ENCODE assay signal across 8 cellular contexts in the genomic region with DNA sequence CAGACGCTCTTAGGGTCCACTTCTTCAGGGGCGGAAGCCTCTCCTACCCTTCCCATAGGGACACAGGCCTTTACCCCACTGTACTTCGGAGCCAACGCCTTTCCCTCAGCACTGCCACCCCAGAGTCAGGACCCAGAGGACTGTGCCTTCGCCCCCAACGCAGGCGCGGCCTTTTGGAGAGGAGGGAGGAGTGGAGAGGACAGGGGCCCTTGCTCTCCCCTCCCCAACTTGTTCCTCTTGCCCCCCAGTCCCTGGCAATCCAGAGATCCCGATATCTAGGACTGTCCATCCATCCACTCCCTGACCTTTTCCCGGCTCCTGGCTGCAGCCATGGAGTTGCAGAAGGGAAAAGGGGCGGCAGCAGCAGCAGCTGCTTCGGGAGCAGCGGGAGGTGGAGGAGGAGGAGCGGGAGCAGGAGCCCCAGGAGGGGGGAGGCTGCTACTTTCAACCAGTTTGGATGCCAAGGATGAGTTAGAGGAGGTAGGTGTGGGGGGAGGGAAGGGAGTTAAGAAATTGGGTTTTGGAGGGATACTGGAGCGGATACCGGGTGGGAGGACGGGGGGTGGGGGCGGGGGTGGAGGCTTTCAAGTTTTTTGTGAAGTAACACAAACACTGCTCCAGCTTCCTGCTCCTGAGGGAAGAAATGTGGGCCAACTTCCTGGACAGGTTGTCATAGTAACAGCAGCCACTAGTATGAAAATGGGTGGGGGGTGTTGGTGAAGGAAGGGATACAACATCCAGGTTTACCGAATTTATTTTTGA. TPM values are rescaled to one million over a fixed set of nuclear protein-coding genes. Genes with fewer than 3 reads are reported as not detected.
A peak's percentile ranks its signal among the peaks of the same experiment; 100 is the strongest.
DNase-seq lines count a peak whose midpoint lies in the region; ATAC-seq and TF ChIP-seq lines count a peak whose summit lies in the region.

No MANE protein-coding gene starts in this region.

- H3K27me3 ChIP-seq in adrenal gland = no peaks in the 10 kb centered on the region
- no peaks in the 10 kb centered on the region for H3K27me3 ChIP-seq in right atrium auricular region

- H3K9me3 ChIP-seq in HEK293 (ENCODE audit: control insufficient read depth, insufficient read depth, low read depth, low read length) (no peaks in the 10 kb centered on the region), adrenal gland (replicated peaks in 1 of 3) (no peaks in the 10 kb centered on the region), right atrium auricular region (no peaks in the 10 kb centered on the region)

- CTCF ChIA-PET in HEK293 (lab: Yijun Ruan, JAX) = interaction anchor here (0.6 to 1.5 kb wide), 6 partner anchors 9 to 56 kb away, joined by 4 read pairs; no protein-coding TSS in a partner anchor

- H3K4me3 ChIP-seq in HEK293 (ENCODE audit: low read depth, low read length) = peak overlapping the region; percentile 76
- peak overlapping the region; percentile 74 to 94 (median 78) for H3K4me3 ChIP-seq in adrenal gland
- peak overlapping the region; percentile 76 to 78 for H3K4me3 ChIP-seq in right atrium auricular region

- POLR2A ChIA-PET in HEK293 (lab: Yijun Ruan, JAX) = interaction anchor here (0.7 to 2.0 kb wide), 20 partner anchors 8 to 752 kb away, joined by 3 to 14 read pairs (median 4); partner anchors contain the start of genes CHTOP, ILF2, RAB13 and RPS27

- intact Hi-C loops in adrenal gland (cut with DNase I) = no loop called here

- H3K27ac ChIP-seq in HEK293 (ENCODE audit: extremely low read depth, low read depth, low read length) (peak overlapping the region; percentile 85), adrenal gland (peak overlapping the region; percentile 90 to 98 (median 94)), right atrium auricular region (peak overlapping the region; percentile 97 to 99)

- peak in 1 of 2 donors; percentile 0 for TF ChIP-seq POLR2A in adrenal gland (IDR thresholded peaks at IDR 0.05)

- H3K36me3 ChIP-seq in HEK293 (ENCODE audit: control insufficient read depth in 2 of 2, insufficient read depth in 1 of 2, low read length in 2 of 2) (peaks cover 0 to 24% of the 10 kb centered on the region in 2 experiments; a peak in 2 of 3 replicates), adrenal gland (replicated peaks in 1 of 2) (no peaks in the 10 kb centered on the region), right atrium auricular region (no peaks in the 10 kb centered on the region)

- 0 to 1% (median 1%) methylated on average over 15 to 19 of the region's 19 CpGs for WGBS in adrenal gland, 4 donors

- no peak for TF ChIP-seq CTCF in HEK293 (tag by site-specific recombination; IDR thresholded peaks at IDR 0.05)
- TF ChIP-seq CTCF in adrenal gland (IDR thresholded peaks at IDR 0.05) = peak in 1 of 6 experiments; percentile 20
- TF ChIP-seq CTCF in right atrium auricular region (IDR thresholded peaks at IDR 0.05) = no peak

- no peak for ATAC-seq in HG03378 (IDR thresholded peaks at IDR 0.05; ENCODE audit: unreplicated experiment)

- H3K4me1 ChIP-seq in HEK293 (ENCODE audit: control insufficient read depth, insufficient read depth, low read length) (peaks cover 3% of the 10 kb centered on the region; the same call in 1 of the 2 replicates), adrenal gland (replicated peaks in 1 of 2) (peaks cover 16 to 33% of the 10 kb centered on the region in 2 donors), right atrium auricular region (peaks cover 0 to 23% of the 10 kb centered on the region in 2 donors)

- DNase-seq in C1 segment of cervical spinal cord (lab: John Stamatoyannopoulos, UW) (peak in 8 of 14 donors; percentile 6 to 62 (median 44)), RPMI8226 (peak; percentile 58), adrenal gland (peak; percentile 40 to 69 (median 59)), right atrium auricular region (ENCODE audit: low spot score) (peak; percentile 60), renal cortical epithelial cell (ENCODE audit: low read depth) (peak; percentile 73)
- no peak for DNase-seq in NK-92 treated with Interleukin-12 subunit alpha and Interleukin-12 subunit beta, amount 100 ng/mL, for 24 hours (lab: John Stamatoyannopoulos, UW)

TF ChIP-seq in HEK293, 187 proteins besides CTCF, POLR2A, EP300 and RAD21 (continues in another document):
- peak; percentile 38 for TF ChIP-seq GLIS2 (tag by site-specific recombination; IDR thresholded peaks at IDR 0.05)
- TF ChIP-seq ZNF18 (tag by site-specific recombination; IDR thresholded peaks at IDR 0.05) = no peak
- TF ChIP-seq, protein P1, sequence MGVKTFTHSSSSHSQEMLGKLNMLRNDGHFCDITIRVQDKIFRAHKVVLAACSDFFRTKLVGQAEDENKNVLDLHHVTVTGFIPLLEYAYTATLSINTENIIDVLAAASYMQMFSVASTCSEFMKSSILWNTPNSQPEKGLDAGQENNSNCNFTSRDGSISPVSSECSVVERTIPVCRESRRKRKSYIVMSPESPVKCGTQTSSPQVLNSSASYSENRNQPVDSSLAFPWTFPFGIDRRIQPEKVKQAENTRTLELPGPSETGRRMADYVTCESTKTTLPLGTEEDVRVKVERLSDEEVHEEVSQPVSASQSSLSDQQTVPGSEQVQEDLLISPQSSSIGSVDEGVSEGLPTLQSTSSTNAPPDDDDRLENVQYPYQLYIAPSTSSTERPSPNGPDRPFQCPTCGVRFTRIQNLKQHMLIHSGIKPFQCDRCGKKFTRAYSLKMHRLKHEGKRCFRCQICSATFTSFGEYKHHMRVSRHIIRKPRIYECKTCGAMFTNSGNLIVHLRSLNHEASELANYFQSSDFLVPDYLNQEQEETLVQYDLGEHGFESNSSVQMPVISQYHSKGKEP (tag by site-specific recombination; IDR thresholded peaks at IDR 0.05) = no peak
- TF ChIP-seq, protein P2, sequence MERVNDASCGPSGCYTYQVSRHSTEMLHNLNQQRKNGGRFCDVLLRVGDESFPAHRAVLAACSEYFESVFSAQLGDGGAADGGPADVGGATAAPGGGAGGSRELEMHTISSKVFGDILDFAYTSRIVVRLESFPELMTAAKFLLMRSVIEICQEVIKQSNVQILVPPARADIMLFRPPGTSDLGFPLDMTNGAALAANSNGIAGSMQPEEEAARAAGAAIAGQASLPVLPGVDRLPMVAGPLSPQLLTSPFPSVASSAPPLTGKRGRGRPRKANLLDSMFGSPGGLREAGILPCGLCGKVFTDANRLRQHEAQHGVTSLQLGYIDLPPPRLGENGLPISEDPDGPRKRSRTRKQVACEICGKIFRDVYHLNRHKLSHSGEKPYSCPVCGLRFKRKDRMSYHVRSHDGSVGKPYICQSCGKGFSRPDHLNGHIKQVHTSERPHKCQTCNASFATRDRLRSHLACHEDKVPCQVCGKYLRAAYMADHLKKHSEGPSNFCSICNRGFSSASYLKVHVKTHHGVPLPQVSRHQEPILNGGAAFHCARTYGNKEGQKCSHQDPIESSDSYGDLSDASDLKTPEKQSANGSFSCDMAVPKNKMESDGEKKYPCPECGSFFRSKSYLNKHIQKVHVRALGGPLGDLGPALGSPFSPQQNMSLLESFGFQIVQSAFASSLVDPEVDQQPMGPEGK (tag by site-specific recombination; IDR thresholded peaks at IDR 0.05) = peak; percentile 51; the same call in 1 of the 2 replicates
- no peak for TF ChIP-seq ZNF664 (tag by site-specific recombination; IDR thresholded peaks at IDR 0.05)
- 0 out of 2 replicates have a peak, but pooled peaks have one; percentile 31 for TF ChIP-seq SP7 (tag by site-specific recombination; IDR thresholded peaks at IDR 0.05)
- peak; percentile 97 for TF ChIP-seq ZNF398 (tag by site-specific recombination; IDR thresholded peaks at IDR 0.05)
- peak; percentile 66 for TF ChIP-seq ZNF548 (tag by site-specific recombination; IDR thresholded peaks at IDR 0.05)
- TF ChIP-seq ZNF335 (tag by site-specific recombination; conservative IDR thresholded peaks at IDR 0.05) = peak; percentile 66
- no peak for TF ChIP-seq ZNF146 (tag by site-specific recombination; IDR thresholded peaks at IDR 0.05)

RNA-seq across cellular contexts. Expression of gene INTS3, which starts 0.6 kb away (rescaled TPM):
- total RNA-seq in adrenal gland = 10 to 100 TPM; 40.7 to 88.1 (median 58.3) TPM
- polyA plus RNA-seq in adrenal gland = 100 to 1,000 TPM in 2 of 3 donors, 10 to 100 TPM in 1; 60.2 to 148 (median 114) TPM
- 10 to 100 TPM; 21.8 to 26.7 TPM for total RNA-seq in right atrium auricular region
- total RNA-seq in renal cortical epithelial cell = 15.1 and 59.2 TPM in 2 replicates

RNA-seq across cellular contexts. Expression of gene SLC27A3, which starts 46.7 kb away (rescaled TPM):
- total RNA-seq in adrenal gland = 10 to 100 TPM in 7 of 8 donors, 1 to 10 TPM in 1; 9.5 to 25.4 (median 15.9) TPM
- polyA plus RNA-seq in adrenal gland = 10 to 100 TPM; 11.7 to 85.0 (median 62.3) TPM
- 10 to 100 TPM in 1 of 2 donors, 1 to 10 TPM in 1; 9.9 to 20.1 TPM for total RNA-seq in right atrium auricular region
- 5.0 and 8.5 TPM in 2 replicates for total RNA-seq in renal cortical epithelial cell

RNA-seq across cellular contexts. Expression of gene NPR1, which starts 50.0 kb away (rescaled TPM):
- total RNA-seq in adrenal gland (10 to 100 TPM; 15.9 to 29.3 (median 19.6) TPM), right atrium auricular region (10 to 100 TPM; 19.3 to 42.9 TPM), renal cortical epithelial cell (1.7 and 39.5 TPM in 2 replicates)
- 10 to 100 TPM; 10.4 to 47.9 (median 39.4) TPM for polyA plus RNA-seq in adrenal gland

RNA-seq across cellular contexts. Expression of gene ILF2, which starts 57.7 kb away (rescaled TPM):
- total RNA-seq in adrenal gland (100 to 1,000 TPM in 5 of 8 donors, 10 to 100 TPM in 3; 77.7 to 192 (median 105) TPM), right atrium auricular region (10 to 100 TPM; 69.2 to 80.9 TPM), renal cortical epithelial cell (168 and 232 TPM in 2 replicates)
- polyA plus RNA-seq in adrenal gland = 100 to 1,000 TPM in 1 of 3 donors, 10 to 100 TPM in 2; 42.2 to 397 (median 45.6) TPM
